In the genomic region with DNA sequence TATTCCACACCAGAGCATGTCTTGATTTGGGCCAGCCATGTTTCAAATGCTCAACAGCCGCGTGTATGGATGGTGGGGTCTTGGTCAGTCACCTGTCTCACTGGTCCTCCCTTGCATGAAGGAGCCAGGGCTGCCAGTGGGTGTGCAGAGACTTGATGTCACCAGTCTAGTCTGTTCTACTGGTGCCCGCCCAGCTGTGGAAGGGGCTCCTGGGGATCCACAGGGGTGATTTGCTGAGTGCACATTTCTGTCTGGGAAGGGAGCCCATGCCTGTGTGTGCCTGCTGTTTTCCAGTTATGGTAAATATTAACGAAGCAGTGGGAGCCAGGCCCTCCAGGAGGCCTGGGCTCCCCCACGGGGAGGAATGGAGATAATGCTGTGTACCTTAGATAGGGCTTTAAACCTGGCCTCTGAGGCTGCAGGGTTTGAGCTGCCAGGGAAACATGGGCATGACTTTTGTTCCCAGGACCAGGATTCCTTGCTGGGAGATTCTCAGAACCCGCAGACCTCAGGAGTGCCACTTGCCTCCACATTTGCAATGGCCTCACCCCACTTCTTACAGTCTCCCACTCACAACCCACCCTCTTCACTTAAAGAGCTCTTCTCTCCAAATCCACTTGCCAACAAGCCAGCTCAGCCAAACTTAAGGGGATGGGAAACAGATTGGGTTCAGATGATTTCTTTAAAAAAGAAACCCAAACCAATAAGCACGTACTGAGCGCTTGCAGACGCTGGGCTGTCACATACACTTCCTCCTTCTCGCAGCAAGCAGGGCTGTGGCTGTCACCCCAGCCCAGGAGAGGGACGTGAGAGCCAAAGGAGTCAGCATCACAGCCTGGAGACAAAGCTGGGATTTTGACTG, we compare ENCODE assay signal across 10 cellular contexts. TPM values are rescaled to one million over a fixed set of nuclear protein-coding genes. Genes with fewer than 3 reads are reported as not detected.
DNase-seq lines count a peak whose midpoint lies in the region; ATAC-seq and TF ChIP-seq lines count a peak whose summit lies in the region.
"Had no signal": no experiment of that assay in that cellular context is flagged by ENCODE, and none has a peak within 500 bp of the region (broad histone marks: within the 10 kb centered on the region; RNA-seq: fewer than 3 reads in every experiment).

No MANE protein-coding gene starts in this region.

- H3K9me3 ChIP-seq in body of pancreas (no peaks in the 10 kb centered on the region), mucosa of rectum (ENCODE audit: control insufficient read depth in 2 of 2, low read length in 2 of 2) (no peaks in the 10 kb centered on the region)

- H3K4me1 ChIP-seq in body of pancreas, result peaks cover 52% of the 10 kb centered on the region
- peaks cover 10 to 11% of the 10 kb centered on the region in 2 donors for H3K4me1 ChIP-seq in mucosa of rectum (ENCODE audit: control insufficient read depth in 2 of 2, insufficient read depth in 2 of 2, low read length in 2 of 2)

- peak overlapping the region; percentile 14 to 52 for H3K9ac ChIP-seq in mucosa of rectum (ENCODE audit: low read depth in 1 of 2, low read length in 2 of 2)

- peaks cover 10% of the 10 kb centered on the region for H3K27me3 Mint-ChIP-seq in Calu3 (ENCODE audit: unreplicated experiment)

- 3 to 11% methylated on average over 11 of the region's 11 CpGs for WGBS in body of pancreas, 2 donors

- H3K27ac Mint-ChIP-seq in Calu3 (ENCODE audit: unreplicated experiment), result no peak overlapping the region
- H3K27ac Mint-ChIP-seq: activated B cell treated with CpG ODN at 0.5 μM for 24 hours had no signal

- H3K4me3 Mint-ChIP-seq in Calu3 (ENCODE audit: low read depth, unreplicated experiment), result peak overlapping the region; percentile 34
- H3K4me3 Mint-ChIP-seq: activated B cell treated with CpG ODN at 0.5 μM for 24 hours had no signal

- H3K36me3 Mint-ChIP-seq in Calu3 (ENCODE audit: insufficient read depth, unreplicated experiment), result no peaks in the 10 kb centered on the region

- H3K27ac ChIP-seq in body of pancreas (peak overlapping the region; percentile 54 to 90 (median 87)), mucosa of rectum (ENCODE audit: low read depth in 2 of 2, low read length in 2 of 2) (peak overlapping the region; percentile 24 to 43)

- H3K4me3 ChIP-seq in body of pancreas (no peak overlapping the region), mucosa of rectum (ENCODE audit: low read length in 2 of 2) (peak overlapping the region in 1 of 2 donors; percentile 7)

- CTCF ChIA-PET in Calu3 (lab: Charles Lee), result interaction anchor here (0.6 to 1.2 kb wide), 10 partner anchors 8 to 127 kb away, joined by 3 to 7 read pairs (median 4); a partner anchor contains a TSS

- ATAC-seq in body of pancreas, result peak; percentile 94

- no peak for TF ChIP-seq CTCF in Calu3 (IDR thresholded peaks at IDR 0.05; ENCODE audit: unreplicated experiment)
- TF ChIP-seq CTCF in body of pancreas (IDR thresholded peaks at IDR 0.05), result peak in 4 of 7 experiments; percentile 28 to 54 (median 37)

- no peaks in the 10 kb centered on the region for H3K9me3 Mint-ChIP-seq in Calu3 (ENCODE audit: low read depth, unreplicated experiment)
- H3K9me3 Mint-ChIP-seq: activated B cell treated with CpG ODN at 0.5 μM for 24 hours had no signal

- BruUV-seq in Calu3 (replicated peaks; lab: Mats Ljungman, UMichigan), result no TSS peak

- intact Hi-C loops in Calu3 (cut with micrococcal nuclease; ENCODE audit: unreplicated experiment) (no loop called here), body of pancreas (cut with DNase I) (no loop called here)

- peak; percentile 64 for DNase-seq in Calu3
- peak; percentile 93 for DNase-seq in NCI-H146 treated with DMSO at 0.1 percent for 48 hours (lab: John Stamatoyannopoulos, UW; ENCODE audit: unreplicated experiment)
- peak; percentile 85 to 95 (median 92) for DNase-seq in body of pancreas
- no peak for DNase-seq in putamen (ENCODE audit: low spot score)
- DNase-seq in medulla oblongata (ENCODE audit: extremely low spot score), result no peak
- DNase-seq in activated CD8-positive, alpha-beta memory T cell treated with anti-CD3 and anti-CD28 coated beads, Interleukin-2, amount 50 U/mL, for 48 hours, result no peak
- no peak for DNase-seq in NCI-H1694 (lab: John Stamatoyannopoulos, UW)
- DNase-seq: activated B cell treated with CpG ODN at 0.5 μM for 24 hours; NK-92 treated with Interleukin-12 subunit alpha and Interleukin-12 subunit beta, amount 100 ng/mL, for 24 hours had no signal

- H3K27me3 ChIP-seq in body of pancreas (no peaks in the 10 kb centered on the region), mucosa of rectum (ENCODE audit: control insufficient read depth in 2 of 2, insufficient read depth in 2 of 2, low read length in 2 of 2) (no peaks in the 10 kb centered on the region)

- peak in 2 of 3 donors; percentile 62 to 66 for TF ChIP-seq POLR2A in body of pancreas (IDR thresholded peaks at IDR 0.05)

- H3K36me3 ChIP-seq in body of pancreas (replicated peaks in 1 of 2; ENCODE audit: insufficient read depth in 1 of 2, low read depth in 2 of 2) (no peaks in the 10 kb centered on the region), mucosa of rectum (ENCODE audit: control insufficient read depth in 2 of 2, insufficient read depth in 2 of 2, low read length in 2 of 2) (no peaks in the 10 kb centered on the region)

- H3K4me1 Mint-ChIP-seq in Calu3 (ENCODE audit: low read depth, unreplicated experiment), result peaks cover 45% of the 10 kb centered on the region
- H3K4me1 Mint-ChIP-seq: activated B cell treated with CpG ODN at 0.5 μM for 24 hours had no signal

RNA-seq across cellular contexts. Expression of a gene that starts 54.1 kb away (rescaled TPM):
- total RNA-seq in Calu3 (2022) (345 and 407 TPM in 2 replicates), body of pancreas (100 to 1,000 TPM in 1 of 2 donors, 10 to 100 TPM in 1; 84.8 to 272 TPM)

Comparison
In these comparisons a context has a peak if more than half of its experiments do, and no peak if none do; other contexts are left out.
1. DNase-seq: peak in Calu3 (single experiment), NCI-H146 treated with DMSO at 0.1 percent for 48 hours (single experiment) and body of pancreas (4 of 4); none in putamen (single experiment), medulla oblongata (single experiment), activated CD8-positive, alpha-beta memory T cell treated with anti-CD3 and anti-CD28 coated beads, Interleukin-2, amount 50 U/mL, for 48 hours (single experiment) and NCI-H1694 (single experiment).